14 cellular contexts compared by ENCODE assay signal in the genomic region with DNA sequence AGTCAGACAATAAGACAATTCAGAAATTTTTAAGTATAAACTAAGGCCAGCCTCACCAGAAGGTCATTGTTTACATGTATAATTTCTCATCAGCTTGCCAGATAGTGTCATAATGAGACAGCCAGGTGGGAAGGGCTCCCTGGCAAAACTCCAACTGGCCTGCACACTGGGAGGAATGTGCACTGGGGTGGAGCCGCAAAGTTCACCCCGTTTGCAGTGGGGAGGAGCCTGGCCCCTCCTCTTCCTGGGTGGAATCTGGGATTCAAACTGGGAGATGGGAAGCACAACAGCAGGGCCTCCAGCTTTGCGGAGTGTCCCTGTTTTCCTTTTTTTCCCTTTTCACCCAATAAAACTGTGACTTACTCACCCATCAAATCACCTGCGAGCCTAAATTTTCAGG.
DNase-seq lines count a peak whose midpoint lies in the region; ATAC-seq and TF ChIP-seq lines count a peak whose summit lies in the region.
"Had no signal": no experiment of that assay in that cellular context is flagged by ENCODE, and none has a peak within 500 bp of the region (broad histone marks: within the 10 kb centered on the region; RNA-seq: fewer than 3 reads in every experiment).

No MANE protein-coding gene starts in this region.

- no peak for TF ChIP-seq CTCF in RWPE2 (IDR thresholded peaks at IDR 0.05; ENCODE audit: poor library complexity, severe bottlenecking)
- TF ChIP-seq CTCF in OCI-LY7 (conservative IDR thresholded peaks at IDR 0.05; ENCODE audit: low read length): no peak
- TF ChIP-seq CTCF in GM10248 (IDR thresholded peaks at IDR 0.05; ENCODE audit: control extremely low read depth, extremely low read depth, low read depth, missing control alignments): no peak

- no peaks in the 10 kb centered on the region for H3K9me2 ChIP-seq in OCI-LY7 (ENCODE audit: insufficient read depth, low read length)

- POLR2A ChIA-PET in OCI-LY7 (lab: Charles Lee): no interaction called here
- POLR2A ChIA-PET in GM10248 (lab: Yijun Ruan, JAX): no interaction called here

- H3K27me3 ChIP-seq in RWPE2 (ENCODE audit: insufficient read depth, poor library complexity, severe bottlenecking): no peaks in the 10 kb centered on the region
- H3K27me3 ChIP-seq: pancreas, tibial artery had no signal

- H3K4me1 ChIP-seq in RWPE2 (ENCODE audit: insufficient read depth, poor library complexity, severe bottlenecking) (no peaks in the 10 kb centered on the region), OCI-LY7 (ENCODE audit: insufficient read depth, low read length, poor library complexity, severe bottlenecking) (no peaks in the 10 kb centered on the region)
- H3K4me1 ChIP-seq: pancreas, tibial artery had no signal

- H3K27ac ChIP-seq in RWPE2 (ENCODE audit: poor library complexity, severe bottlenecking) (no peak overlapping the region), OCI-LY7 (ENCODE audit: low read depth, low read length, poor library complexity, severe bottlenecking) (no peak overlapping the region)
- H3K27ac ChIP-seq: pancreas, tibial artery had no signal

- no TSS peak for BruUV-seq in OCI-LY7 (replicated peaks; lab: Mats Ljungman, UMichigan)

- H2AFZ ChIP-seq in OCI-LY7 (ENCODE audit: low read length): no peak overlapping the region

- peak; percentile 70 for ATAC-seq in RWPE2 (ENCODE audit: low read depth)
- ATAC-seq: activated naive CD8-positive, alpha-beta T cell treated with anti-CD3 and anti-CD28 coated beads, Interleukin-2, amount 50 U/mL, for 24 hours; pancreas; stimulated activated naive B cell treated with anti-CD40 and anti-IgM and Interleukin-4, amounts not matched to agents 10 μg/mL and 1 μg/mL and 100 μg/mL, for 72 hours; WTC11 had no signal

- in situ Hi-C loops in G401 (cut with HindIII; ENCODE audit: low sequenced_read_pairs): no loop called here

- DNase-seq in G401 (ENCODE audit: low spot score) (peak; percentile 1), NCI-H1105 (lab: John Stamatoyannopoulos, UW) (peak; percentile 34), RWPE2 (ENCODE audit: low spot score) (no peak), mucosa of gallbladder (ENCODE audit: low spot score) (peak; percentile 44), NCI-H1930 (lab: John Stamatoyannopoulos, UW) (no peak), OCI-LY7 (ENCODE audit: low spot score) (no peak), GM10248 (ENCODE audit: extremely low spot score) (no peak)
- DNase-seq: activated naive CD8-positive, alpha-beta T cell treated with anti-CD3 and anti-CD28 coated beads, Interleukin-2, amount 50 U/mL, for 24 hours; DMS79; NCI-H1048; stimulated activated naive B cell treated with anti-CD40 and anti-IgM and Interleukin-4, amounts not matched to agents 10 μg/mL and 1 μg/mL and 100 μg/mL, for 72 hours; tibial artery had no signal

- H3K79me2 ChIP-seq in OCI-LY7 (ENCODE audit: insufficient read depth, low read depth, low read length): no peaks in the 10 kb centered on the region

- no peak overlapping the region for H3K4me2 ChIP-seq in OCI-LY7 (ENCODE audit: low read length)

- H3K9me3 ChIP-seq in RWPE2 (ENCODE audit: severe bottlenecking) (no peaks in the 10 kb centered on the region), OCI-LY7 (ENCODE audit: low read length) (no peaks in the 10 kb centered on the region)
- H3K9me3 ChIP-seq: pancreas, tibial artery had no signal

- intact Hi-C loops in OCI-LY7 (cut with micrococcal nuclease; ENCODE audit: unreplicated experiment): no loop called here

- CTCF ChIA-PET in OCI-LY7 (lab: Charles Lee; ENCODE audit: unreplicated experiment): no interaction called here
- CTCF ChIA-PET in GM10248 (lab: Yijun Ruan, JAX): no interaction called here

- no peaks in the 10 kb centered on the region for H3K36me3 ChIP-seq in RWPE2 (ENCODE audit: low read depth)
- H3K36me3 ChIP-seq in OCI-LY7 (ENCODE audit: insufficient read depth, low read length): no peaks in the 10 kb centered on the region
- H3K36me3 ChIP-seq: pancreas, tibial artery had no signal

- no peaks in the 10 kb centered on the region for H4K20me1 ChIP-seq in OCI-LY7 (ENCODE audit: insufficient read depth, low read length)

- no peak overlapping the region for H3K4me3 ChIP-seq in RWPE2 (ENCODE audit: severe bottlenecking)
- no peak overlapping the region for H3K4me3 ChIP-seq in OCI-LY7 (ENCODE audit: low read depth, low read length, poor library complexity, severe bottlenecking)
- H3K4me3 ChIP-seq: pancreas, tibial artery had no signal

Comparison
In these comparisons a context has a peak if more than half of its experiments do, and no peak if none do; other contexts are left out.
1. DNase-seq: peak in G401 (single experiment), NCI-H1105 (single experiment) and mucosa of gallbladder (single experiment); none in RWPE2 (single experiment), NCI-H1930 (0 of 2), OCI-LY7 (single experiment) and GM10248 (single experiment).